8 cellular contexts compared by ENCODE assay signal in genomic region chr3:50238549-50239026, GRCh38. TPM values are rescaled to one million over a fixed set of nuclear protein-coding genes. Genes with fewer than 3 reads are reported as not detected.
DNase-seq lines count a peak whose midpoint lies in the region; ATAC-seq and TF ChIP-seq lines count a peak whose summit lies in the region.

No MANE protein-coding gene starts in this region.

- H3K9me3 Mint-ChIP-seq in activated T-helper 17 cell treated with anti-CD3 and anti-CD28 coated beads, Interleukin-2, amount 50 U/mL, for 72 hours: no peaks in the 10 kb centered on the region

- peak overlapping the region; percentile 99 for H3K4me3 Mint-ChIP-seq in activated T-helper 17 cell treated with anti-CD3 and anti-CD28 coated beads, Interleukin-2, amount 50 U/mL, for 72 hours

- H3K4me1 ChIP-seq in parathyroid adenoma: peaks cover 34% of the 10 kb centered on the region

- peak; percentile 35 for DNase-seq in activated naive CD4-positive, alpha-beta T cell treated with Interleukin-2 at 50 U/mL for 16 hours
- DNase-seq in activated naive CD4-positive, alpha-beta T cell treated with anti-CD3 and anti-CD28 coated beads, Interleukin-2, amount 50 U/mL, for 16 hours: no peak
- DNase-seq in Right ventricle myocardium inferior (ENCODE audit: missing footprints) (peak; percentile 93), KBM-7 (no peak)
- no peak for DNase-seq in activated CD8-positive, alpha-beta memory T cell treated with anti-CD3 and anti-CD28 coated beads for 24 hours

- no peak for TF ChIP-seq CTCF in parathyroid adenoma (IDR thresholded peaks at IDR 0.05)

- H3K27me3 Mint-ChIP-seq in activated T-helper 17 cell treated with anti-CD3 and anti-CD28 coated beads, Interleukin-2, amount 50 U/mL, for 72 hours: no peaks in the 10 kb centered on the region

- peak overlapping the region; percentile 84 for H3K4me3 ChIP-seq in parathyroid adenoma (ENCODE audit: low read depth, low read length)

- peaks cover 35% of the 10 kb centered on the region for H3K4me1 Mint-ChIP-seq in activated T-helper 17 cell treated with anti-CD3 and anti-CD28 coated beads, Interleukin-2, amount 50 U/mL, for 72 hours

- no peaks in the 10 kb centered on the region for H3K9me3 ChIP-seq in parathyroid adenoma (ENCODE audit: control insufficient read depth, low read length)

- H3K4me2 ChIP-seq in parathyroid adenoma (ENCODE audit: low read length): peak overlapping the region; percentile 100

- no peaks in the 10 kb centered on the region for H3K27me3 ChIP-seq in parathyroid adenoma (ENCODE audit: control insufficient read depth, insufficient read depth, low read length)

- ATAC-seq in activated T-helper 17 cell treated with anti-CD3 and anti-CD28 coated beads, Interleukin-2, amount 50 U/mL, for 72 hours (replicated peaks): no peak
- peak; percentile 33 for ATAC-seq in Right ventricle myocardium inferior
- no peak for ATAC-seq in HG03457 (IDR thresholded peaks at IDR 0.05; ENCODE audit: unreplicated experiment)

- no peak overlapping the region for H3K9ac ChIP-seq in parathyroid adenoma

- peaks cover 64% of the 10 kb centered on the region for H3K79me2 ChIP-seq in parathyroid adenoma

- peak overlapping the region; percentile 91 for H3K27ac ChIP-seq in parathyroid adenoma

- peak overlapping the region; percentile 98 for H3K27ac Mint-ChIP-seq in activated T-helper 17 cell treated with anti-CD3 and anti-CD28 coated beads, Interleukin-2, amount 50 U/mL, for 72 hours

- intact Hi-C loops in Right ventricle myocardium inferior (cut with DNase I): no loop called here

- in situ Hi-C loops in KBM-7 (cut with MboI; ENCODE audit: low pct_unique_long_range_greater_than_20kb, low sequenced_read_pairs): no loop called here

- no peaks in the 10 kb centered on the region for H3K36me3 ChIP-seq in parathyroid adenoma (ENCODE audit: control insufficient read depth, insufficient read depth, low read length)

- H2AFZ ChIP-seq in parathyroid adenoma: no peak overlapping the region

- peaks cover 60% of the 10 kb centered on the region for H3K36me3 Mint-ChIP-seq in activated T-helper 17 cell treated with anti-CD3 and anti-CD28 coated beads, Interleukin-2, amount 50 U/mL, for 72 hours (ENCODE audit: low read depth)

RNA-seq across cellular contexts. Expression of gene GNAI2, which starts 2.6 kb away (rescaled TPM):
- total RNA-seq in activated T-helper 17 cell treated with anti-CD3 and anti-CD28 coated beads, Interleukin-2, amount 50 U/mL, for 72 hours: 100 to 1,000 TPM; 283 to 392 TPM
- total RNA-seq in Right ventricle myocardium inferior: 153 TPM

RNA-seq across cellular contexts. Expression of gene SEMA3B, which starts 30.4 kb away (rescaled TPM):
- 1 to 10 TPM; 1.2 to 2.3 TPM for total RNA-seq in activated T-helper 17 cell treated with anti-CD3 and anti-CD28 coated beads, Interleukin-2, amount 50 U/mL, for 72 hours
- 19.8 TPM for total RNA-seq in Right ventricle myocardium inferior

RNA-seq across cellular contexts. Expression of gene SLC38A3, which starts 33.5 kb away (rescaled TPM):
- under 1 TPM in 1 of 2 donors, not detected in 1; 0.71 TPM for total RNA-seq in activated T-helper 17 cell treated with anti-CD3 and anti-CD28 coated beads, Interleukin-2, amount 50 U/mL, for 72 hours
- 10.3 TPM for total RNA-seq in Right ventricle myocardium inferior

RNA-seq across cellular contexts. Expression of gene LSMEM2, which starts 40.3 kb away (rescaled TPM):
- under 1 TPM in 1 of 2 donors, not detected in 1; 0.34 TPM for total RNA-seq in activated T-helper 17 cell treated with anti-CD3 and anti-CD28 coated beads, Interleukin-2, amount 50 U/mL, for 72 hours
- total RNA-seq in Right ventricle myocardium inferior: 29.8 TPM

RNA-seq across cellular contexts. Expression of gene GNAT1, which starts 47.2 kb away (rescaled TPM):
- total RNA-seq in activated T-helper 17 cell treated with anti-CD3 and anti-CD28 coated beads, Interleukin-2, amount 50 U/mL, for 72 hours: not detected
- not detected for total RNA-seq in Right ventricle myocardium inferior

Comparison
In these comparisons a context has a peak if more than half of its experiments do, and no peak if none do; other contexts are left out.
1. DNase-seq: peak in activated naive CD4-positive, alpha-beta T cell treated with Interleukin-2 at 50 U/mL for 16 hours (single experiment) and Right ventricle myocardium inferior (single experiment); none in activated naive CD4-positive, alpha-beta T cell treated with anti-CD3 and anti-CD28 coated beads, Interleukin-2, amount 50 U/mL, for 16 hours (single experiment), KBM-7 (single experiment) and activated CD8-positive, alpha-beta memory T cell treated with anti-CD3 and anti-CD28 coated beads for 24 hours (single experiment).